In genomic region chr1:41144285-41144684, GRCh38 we compare ENCODE assay signal across 16 cellular contexts.
A peak's percentile ranks its signal among the peaks of the same experiment; 100 is the strongest.
DNase-seq lines count a peak whose midpoint lies in the region; ATAC-seq, FAIRE-seq and TF ChIP-seq lines count a peak whose summit lies in the region.
"Had no signal": no experiment of that assay in that cellular context is flagged by ENCODE, and none has a peak within 500 bp of the region (broad histone marks: within the 10 kb centered on the region; RNA-seq: fewer than 3 reads in every experiment).

No MANE protein-coding gene starts in this region.

- no peak for TF ChIP-seq EP300 in K562 (IDR thresholded peaks at IDR 0.05; ENCODE audit: low read length)

- POLR2A ChIA-PET in K562 (lab: Yijun Ruan, JAX): interaction anchor here (0.6 to 2.0 kb wide), 3 partner anchors 14 to 28 kb away, joined by 3 to 6 read pairs (median 3); no protein-coding TSS in a partner anchor

- no TSS peak for BruUV-seq in K562 (replicated peaks; lab: Mats Ljungman, UMichigan)

- 86% methylated on average over 1 of the region's 1 CpG for WGBS in K562 (ENCODE audit: insufficient coverage, low coverage, missing lambda C conversion rate)

- CTCF ChIA-PET in K562 (lab: Yijun Ruan, JAX; ENCODE audit: low intra/inter-chr PET ratio): no interaction called here

- in situ Hi-C loops in K562 (cut with MboI): no loop called here

- H3K9me1 ChIP-seq in K562 (ENCODE audit: control insufficient read depth, insufficient read depth, low read length): no peaks in the 10 kb centered on the region

- DNase-seq in GM12891 (ENCODE audit: insufficient read length, low spot score): no peak
- no peak for DNase-seq in H54 (ENCODE audit: insufficient read length, low spot score)
- DNase-seq in K562 (ENCODE audit: extremely low read depth in 1 of 4, low spot score in 3 of 4): no peak
- DNase-seq in stimulated activated CD4-positive, alpha-beta T cell treated with anti-CD3 and anti-CD28 coated beads, Interleukin-15, amount 100 ng/mL, for 24 hours: no peak
- no peak for DNase-seq in uterus
- no peak for DNase-seq in NCI-H2171 treated with DMSO at 0.1 percent for 48 hours (lab: John Stamatoyannopoulos, UW)
- DNase-seq: C1 segment of cervical spinal cord; Caco-2; CD4-positive, CD25-positive, alpha-beta regulatory T cell; CD8-positive, alpha-beta T cell; DMS153; DND-41; GOT3; H7; HCEC 1CT had no signal

- no peak overlapping the region for H3K4me3 ChIP-seq in K562
- H3K4me3 ChIP-seq in uterus: no peak overlapping the region

- TF ChIP-seq POLR2A in GM12891 (IDR thresholded peaks at IDR 0.05; ENCODE audit: low read depth, low read length) (no peak), H54 (IDR thresholded peaks at IDR 0.05; ENCODE audit: low read depth, low read length) (no peak), K562 (conservative IDR thresholded peaks at IDR 0.05) (no peak), uterus (IDR thresholded peaks at IDR 0.05) (no peak)

- H2AFZ ChIP-seq in K562 (ENCODE audit: low read depth, low read length): no peak overlapping the region

- no peak overlapping the region for H3K4me2 ChIP-seq in K562 (ENCODE audit: insufficient read depth, low read length)

- TF ChIP-seq CTCF in K562 (IDR thresholded peaks at IDR 0.05 in 2 of 3, conservative IDR thresholded peaks at IDR 0.05 in 1 of 3; ENCODE audit: insufficient read depth in 2 of 3, low read depth in 1 of 3, low read length in 3 of 3) (no peak), uterus (IDR thresholded peaks at IDR 0.05) (no peak)

- H3K79me2 ChIP-seq in K562 (ENCODE audit: control insufficient read depth, insufficient read depth, low read length): no peaks in the 10 kb centered on the region

- no peaks in the 10 kb centered on the region for H3K9me3 ChIP-seq in K562 (replicated peaks; ENCODE audit: control insufficient read depth, insufficient read depth, low read depth, low read length)
- H3K9me3 ChIP-seq in uterus: peaks cover 0 to 4% of the 10 kb centered on the region in 2 donors
- H3K9me3 ChIP-seq: Caco-2 had no signal

- H3K36me3 ChIP-seq in K562 (ENCODE audit: control insufficient read depth, insufficient read depth, low read length): peaks cover 10% of the 10 kb centered on the region; the same call in 1 of the 3 replicates
- H3K36me3 ChIP-seq in uterus: no peaks in the 10 kb centered on the region

- H3K27ac ChIP-seq in K562 (ENCODE audit: extremely low read depth, low read depth, low read length) (no peak overlapping the region), uterus (no peak overlapping the region)

- H3K9ac ChIP-seq in K562 (ENCODE audit: insufficient read depth in 1 of 2, low read depth in 2 of 2, low read length in 2 of 2): no peak overlapping the region

- H3K27me3 ChIP-seq in K562 (ENCODE audit: control insufficient read depth in 2 of 2, insufficient read depth in 2 of 2, low read length in 2 of 2) (no peaks in the 10 kb centered on the region), uterus (no peaks in the 10 kb centered on the region)

- no peak for ATAC-seq in K562
- ATAC-seq: CD8-positive, alpha-beta T cell had no signal

- H4K20me1 ChIP-seq in K562 (replicated peaks; ENCODE audit: control insufficient read depth, insufficient read depth, low read length): no peaks in the 10 kb centered on the region

- no peak for TF ChIP-seq RAD21 in K562 (CRISPR knock-in tag; conservative IDR thresholded peaks at IDR 0.05 in 1 of 2, IDR thresholded peaks at IDR 0.05 in 1 of 2)

- H3K4me1 ChIP-seq in K562 (replicated peaks in 1 of 2; ENCODE audit: control insufficient read depth in 2 of 2, insufficient read depth in 2 of 2, low read length in 2 of 2): no peaks in the 10 kb centered on the region
- no peaks in the 10 kb centered on the region for H3K4me1 ChIP-seq in uterus
- H3K4me1 ChIP-seq: Caco-2 had no signal

- FAIRE-seq in GM12891 (lab: Jason Lieb, UNC) (peak; percentile 66), H54 (lab: Jason Lieb, UNC) (peak; percentile 72), K562 (lab: Jason Lieb, UNC) (no peak)
- FAIRE-seq: G401.6 had no signal

- intact Hi-C loops in K562 (cut with micrococcal nuclease): no loop called here
- intact Hi-C loops in uterus (cut with DNase I; ENCODE audit: low total_unique reads): no loop called here

TF ChIP-seq in GM12891, 5 proteins besides CTCF, POLR2A, EP300 and RAD21:
- TF ChIP-seq PAX5 (IDR thresholded peaks at IDR 0.05; ENCODE audit: insufficient read depth, low read length, severe bottlenecking) (no peak), POU2F2 (IDR thresholded peaks at IDR 0.05; ENCODE audit: low read depth, low read length) (no peak), SPI1 (IDR thresholded peaks at IDR 0.05; ENCODE audit: low read depth, low read length) (no peak), POLR2AphosphoS5 (IDR thresholded peaks at IDR 0.05; ENCODE audit: low read depth, low read length) (no peak), TAF1 (IDR thresholded peaks at IDR 0.05; ENCODE audit: low read depth, low read length) (no peak)

TF ChIP-seq in K562, 482 proteins besides CTCF, POLR2A, EP300 and RAD21 (continues in another document):
- no peak for TF ChIP-seq ZNF77 (CRISPR knock-in tag; IDR thresholded peaks at IDR 0.05)
- no peak for TF ChIP-seq JUN (IDR thresholded peaks at IDR 0.05; ENCODE audit: borderline replicate concordance, low read depth, low read length)
- TF ChIP-seq JUN (CRISPR knock-in tag; IDR thresholded peaks at IDR 0.05; ENCODE audit: borderline replicate concordance): no peak
- TF ChIP-seq CEBPZ (IDR thresholded peaks at IDR 0.05; ENCODE audit: borderline replicate concordance, low read depth, low read length): no peak
- peak; percentile 48; the same call in 1 of the 2 replicates for TF ChIP-seq ZNF316 (IDR thresholded peaks at IDR 0.05)
- TF ChIP-seq CTBP1 (IDR thresholded peaks at IDR 0.05; ENCODE audit: borderline replicate concordance): no peak
- no peak for TF ChIP-seq ZNF239 (CRISPR knock-in tag; IDR thresholded peaks at IDR 0.05)
- TF ChIP-seq KDM4B (IDR thresholded peaks at IDR 0.05; ENCODE audit: borderline replicate concordance in 2 of 2, low read depth in 1 of 2): no peak
- TF ChIP-seq IFI16 (CRISPR knock-in tag; IDR thresholded peaks at IDR 0.05): no peak
- TF ChIP-seq ZNF507 (tag; conservative IDR thresholded peaks at IDR 0.05): no peak
- TF ChIP-seq HOXB6 (CRISPR knock-in tag; IDR thresholded peaks at IDR 0.05; ENCODE audit: borderline replicate concordance): no peak
- no peak for TF ChIP-seq HNRNPUL1 (IDR thresholded peaks at IDR 0.05; ENCODE audit: low read length)
- peak; percentile 60; the same call in 1 of the 2 replicates for TF ChIP-seq MAFF (IDR thresholded peaks at IDR 0.05; ENCODE audit: low read length)
- TF ChIP-seq ZNF175 (CRISPR knock-in tag; IDR thresholded peaks at IDR 0.05; ENCODE audit: low read depth): no peak
- no peak for TF ChIP-seq NCOA1 (IDR thresholded peaks at IDR 0.05; ENCODE audit: low read depth)
- peak; percentile 65; the same call in 1 of the 2 replicates for TF ChIP-seq MAFG (tag; conservative IDR thresholded peaks at IDR 0.05)
- TF ChIP-seq FOXA1 (IDR thresholded peaks at IDR 0.05; ENCODE audit: borderline replicate concordance): no peak
- no peak for TF ChIP-seq ZNF780A (CRISPR knock-in tag; IDR thresholded peaks at IDR 0.05)
- TF ChIP-seq TRIM24 (IDR thresholded peaks at IDR 0.05): no peak
- TF ChIP-seq MTF1 (CRISPR knock-in tag; IDR thresholded peaks at IDR 0.05; ENCODE audit: borderline replicate concordance): no peak
- TF ChIP-seq ZC3H11A (IDR thresholded peaks at IDR 0.05; ENCODE audit: low read depth, low read length): no peak
- TF ChIP-seq RBFOX2 (IDR thresholded peaks at IDR 0.05; ENCODE audit: low read depth, low read length): no peak
- TF ChIP-seq ZBTB43 (CRISPR knock-in tag; IDR thresholded peaks at IDR 0.05): no peak
- no peak for TF ChIP-seq E2F3 (CRISPR knock-in tag; IDR thresholded peaks at IDR 0.05)
- no peak for TF ChIP-seq KDM2B (CRISPR knock-in tag; IDR thresholded peaks at IDR 0.05)
- TF ChIP-seq NFE2 (IDR thresholded peaks at IDR 0.05; ENCODE audit: low read depth): peak; percentile 71
- TF ChIP-seq C11orf30 (IDR thresholded peaks at IDR 0.05; ENCODE audit: low read depth): peak; percentile 68
- no peak for TF ChIP-seq ARID2 (IDR thresholded peaks at IDR 0.05)
